ENCODE assay signal across 8 cellular contexts in genomic region chr18:13159579-13159978, GRCh38.
DNase-seq lines count a peak whose midpoint lies in the region; ATAC-seq, FAIRE-seq and TF ChIP-seq lines count a peak whose summit lies in the region.

No MANE protein-coding gene starts in this region.

- no peak for ATAC-seq in HG03432 (IDR thresholded peaks at IDR 0.05; ENCODE audit: unreplicated experiment)
- ATAC-seq in HG03342 (IDR thresholded peaks at IDR 0.05; ENCODE audit: unreplicated experiment): no peak

- no peak overlapping the region for H3K27ac ChIP-seq in brain microvascular endothelial cell

- in situ Hi-C loops in brain microvascular endothelial cell (cut with HindIII; ENCODE audit: low pct_ligation_motif_present, low sequenced_read_pairs): no loop called here

- H3K4me3 ChIP-seq in HFF-Myc (replicated peaks; ENCODE audit: low read depth, low read length): no peak overlapping the region
- H3K4me3 ChIP-seq in brain microvascular endothelial cell (ENCODE audit: low read depth, low read length): no peak overlapping the region

- H3K36me3 ChIP-seq in brain microvascular endothelial cell (replicated peaks): no peaks in the 10 kb centered on the region

- TF ChIP-seq CTCF in D721Med (IDR thresholded peaks at IDR 0.05; ENCODE audit: insufficient read depth, missing control alignments) (peak; percentile 65), HFF-Myc (IDR thresholded peaks at IDR 0.05; ENCODE audit: low read depth, low read length, missing control alignments) (peak; percentile 85), brain microvascular endothelial cell (IDR thresholded peaks at IDR 0.05; ENCODE audit: low read depth, low read length, missing control alignments) (peak; percentile 83)

- no peaks in the 10 kb centered on the region for H3K27me3 ChIP-seq in brain microvascular endothelial cell (replicated peaks)

- DNase-seq in D721Med (ENCODE audit: insufficient read length, low spot score) (no peak), HFF-Myc (ENCODE audit: extremely low read depth, low read depth) (peak; percentile 47), NCI-H82 treated with DMSO at 0.1 percent for 48 hours (lab: John Stamatoyannopoulos, UW; ENCODE audit: unreplicated experiment) (peak; percentile 25), brain microvascular endothelial cell (peak; percentile 64), islet precursor cell (peak; percentile 63), superior temporal gyrus (ENCODE audit: extremely low spot score) (peak; percentile 84)

- no peak for FAIRE-seq in D721Med (lab: Jason Lieb, UNC)
